In genomic region chr5:149195962-149196361, GRCh38 we compare ENCODE assay signal across 1 cellular context.
TF ChIP-seq lines count a peak whose summit lies in the region.

No MANE protein-coding gene starts in this region.

TF ChIP-seq in IMR-90, 13 proteins besides CTCF, POLR2A, EP300 and RAD21 (continued from another document):
- TF ChIP-seq MXI1 (IDR thresholded peaks at IDR 0.05; ENCODE audit: borderline replicate concordance, low read depth, low read length) (no peak), CEBPB (IDR thresholded peaks at IDR 0.05; ENCODE audit: low read depth, low read length) (no peak), RFX5 (IDR thresholded peaks at IDR 0.05; ENCODE audit: low read depth, low read length) (no peak), ELK1 (IDR thresholded peaks at IDR 0.05; ENCODE audit: borderline replicate concordance, low read depth, low read length) (no peak), MAFK (IDR thresholded peaks at IDR 0.05; ENCODE audit: low read depth, low read length) (no peak)
